19 cellular contexts compared by ENCODE assay signal in the genomic region with DNA sequence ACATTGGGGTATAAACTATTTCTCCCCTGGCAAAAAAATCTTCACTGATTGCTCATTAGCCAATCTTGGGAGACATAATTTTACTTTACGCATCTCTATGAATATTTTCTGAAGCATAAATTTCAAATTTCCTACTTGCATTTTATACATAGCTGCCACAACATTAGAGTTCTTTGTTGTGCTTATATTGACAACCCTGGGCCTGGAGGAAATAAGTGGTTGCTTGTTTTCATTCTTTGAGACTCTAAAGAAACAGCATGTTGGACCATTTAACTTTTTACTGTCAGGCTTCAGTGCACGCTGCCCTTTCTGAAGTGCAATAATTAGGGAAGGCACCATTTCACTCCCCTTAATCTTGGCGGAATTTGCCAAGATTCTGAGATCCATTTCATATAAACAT.
DNase-seq lines count a peak whose midpoint lies in the region; ATAC-seq and TF ChIP-seq lines count a peak whose summit lies in the region.
"Had no signal": no experiment of that assay in that cellular context is flagged by ENCODE, and none has a peak within 500 bp of the region (broad histone marks: within the 10 kb centered on the region; RNA-seq: fewer than 3 reads in every experiment).

No MANE protein-coding gene starts in this region.

- peak; percentile 10 for DNase-seq in AG10803 (ENCODE audit: low read depth)
- DNase-seq in NCI-H446 treated with DMSO at 0.1 percent for 48 hours (lab: John Stamatoyannopoulos, UW) = peak; percentile 44
- peak; percentile 69 for DNase-seq in foreskin melanocyte
- DNase-seq in thyroid gland = peak; percentile 28 to 35
- no peak for DNase-seq in globus pallidus (ENCODE audit: low spot score)
- no peak for DNase-seq in D341Med (ENCODE audit: low spot score)
- DNase-seq: Calu3; CD8-positive, alpha-beta T cell; DMS 273 treated with DMSO at 0.1 percent for 48 hours; DMS53; DND-41; EL; GM23248; H7 had no signal

- 38 to 44% methylated on average over 3 of the region's 3 CpGs for WGBS in thyroid gland, 2 donors

- no peak for TF ChIP-seq POLR2A in thyroid gland (IDR thresholded peaks at IDR 0.05)

- peak overlapping the region in 2 of 3 donors; percentile 30 to 61 for H3K27ac ChIP-seq in thyroid gland
- H3K27ac ChIP-seq: 22Rv1; BLaER1 treated with 17β-estradiol and CSF1 and Interleukin-3, amounts not matched to agents 10 nM and 100 nM; GM23248; KMS-11 had no signal

- H3K4me3 ChIP-seq in AG10803 (ENCODE audit: low read length) = no peak overlapping the region
- no peak overlapping the region for H3K4me3 ChIP-seq in thyroid gland (replicated peaks in 1 of 3)
- H3K4me3 ChIP-seq: BLaER1 treated with 17β-estradiol and CSF1 and Interleukin-3, amounts not matched to agents 10 nM and 100 nM; GM12878; GM23248 had no signal

- no peak for ATAC-seq in HG03378 (IDR thresholded peaks at IDR 0.05; ENCODE audit: unreplicated experiment)
- ATAC-seq: CD8-positive, alpha-beta T cell had no signal

- H3K36me3 ChIP-seq in thyroid gland = no peaks in the 10 kb centered on the region
- H3K36me3 ChIP-seq: BLaER1 treated with 17β-estradiol and CSF1 and Interleukin-3, amounts not matched to agents 10 nM and 100 nM had no signal

- no peak for TF ChIP-seq CTCF in AG10803 (conservative IDR thresholded peaks at IDR 0.05; ENCODE audit: low read length)
- TF ChIP-seq CTCF in thyroid gland (IDR thresholded peaks at IDR 0.05) = no peak

- no peaks in the 10 kb centered on the region for H3K27me3 ChIP-seq in thyroid gland
- H3K27me3 ChIP-seq: BLaER1 treated with 17β-estradiol and CSF1 and Interleukin-3, amounts not matched to agents 10 nM and 100 nM had no signal

- no peaks in the 10 kb centered on the region for H3K9me3 ChIP-seq in thyroid gland
- H3K9me3 ChIP-seq: BLaER1 treated with 17β-estradiol and CSF1 and Interleukin-3, amounts not matched to agents 10 nM and 100 nM had no signal

- intact Hi-C loops in thyroid gland (cut with DNase I) = no loop called here

- peaks cover 9 to 10% of the 10 kb centered on the region in 2 donors for H3K4me1 ChIP-seq in thyroid gland
- H3K4me1 ChIP-seq: BLaER1 treated with 17β-estradiol and CSF1 and Interleukin-3, amounts not matched to agents 10 nM and 100 nM had no signal

Comparison
In these comparisons a context has a peak if more than half of its experiments do, and no peak if none do; other contexts are left out.
1. DNase-seq: peak in AG10803 (single experiment), NCI-H446 treated with DMSO at 0.1 percent for 48 hours (single experiment), foreskin melanocyte (single experiment) and thyroid gland (2 of 2); none in globus pallidus (single experiment) and D341Med (single experiment).